Comparison of ENCODE assay signal across 8 cellular contexts in the genomic region with DNA sequence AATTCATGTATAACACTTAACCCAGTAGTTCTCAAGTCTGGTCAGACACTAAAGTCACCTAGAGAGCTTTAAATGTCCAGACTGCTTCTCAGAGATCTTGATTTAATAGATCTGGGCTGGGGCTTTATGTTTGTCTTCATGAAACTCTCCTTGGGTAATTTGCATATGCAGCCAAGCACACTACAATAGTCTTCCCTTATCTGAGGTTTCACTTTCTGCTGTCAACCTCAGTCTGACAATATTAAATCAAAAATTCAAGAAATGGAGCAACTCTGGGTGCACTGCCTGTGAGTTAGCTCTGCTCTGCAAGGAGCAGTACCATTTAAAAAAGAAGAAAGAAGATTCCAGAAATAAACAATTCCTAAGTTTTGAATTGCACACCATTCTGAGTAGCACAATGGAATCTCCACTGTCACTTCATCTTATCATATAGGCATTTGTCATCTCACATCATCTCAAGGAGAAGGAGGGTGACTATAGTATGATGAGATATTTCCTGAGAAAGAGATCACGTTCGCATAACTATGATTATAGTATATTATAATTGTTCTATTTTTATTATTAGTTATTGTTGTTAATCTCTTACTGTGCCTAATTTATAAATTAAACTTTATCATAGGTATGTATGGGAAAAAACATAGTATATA. TPM values are rescaled to one million over a fixed set of nuclear protein-coding genes. Genes with fewer than 3 reads are reported as not detected.
DNase-seq lines count a peak whose midpoint lies in the region; ATAC-seq and TF ChIP-seq lines count a peak whose summit lies in the region.

No MANE protein-coding gene starts in this region.

- H3K9me3 Mint-ChIP-seq in WTC11, result no peaks in the 10 kb centered on the region

- DNase-seq in GM12864 (ENCODE audit: low read depth) (peak; percentile 38), germinal center (ENCODE audit: low spot score) (peak; percentile 50), NCI-H1092 treated with DMSO at 0.1 percent for 48 hours (lab: John Stamatoyannopoulos, UW) (no peak), NCI-H2171 (lab: John Stamatoyannopoulos, UW) (no peak), WTC11 (ENCODE audit: low spot score) (no peak)
- DNase-seq in stimulated activated CD8-positive, alpha-beta memory T cell treated with anti-CD3 and anti-CD28 coated beads, Interleukin-4, amount 100 ng/mL, for 48 hours, result no peak

- H3K4me3 ChIP-seq in GM12864 (ENCODE audit: low read depth, low read length), result no peak overlapping the region; the same call in 1 of the 2 replicates

- H3K36me3 Mint-ChIP-seq in WTC11, result no peaks in the 10 kb centered on the region

- CTCF ChIA-PET in WTC11 (lab: Charles Lee), result no interaction called here

- H3K27me3 Mint-ChIP-seq in WTC11 (ENCODE audit: low read depth), result no peaks in the 10 kb centered on the region

- no peak for TF ChIP-seq CTCF in GM12864 (IDR thresholded peaks at IDR 0.05; ENCODE audit: low read depth, low read length, missing control alignments)
- TF ChIP-seq CTCF in WTC11 (IDR thresholded peaks at IDR 0.05), result no peak

- no peak overlapping the region for H3K27ac Mint-ChIP-seq in WTC11

- no peak overlapping the region for H3K4me3 Mint-ChIP-seq in WTC11

- H3K4me1 Mint-ChIP-seq in WTC11, result peaks cover 32% of the 10 kb centered on the region

- POLR2A ChIA-PET in WTC11 (lab: Charles Lee), result interaction anchor here (0.6 kb wide), 1 partner anchor 60 kb away, joined by 6 read pairs; no protein-coding TSS in a partner anchor

- ATAC-seq in GM21447 (IDR thresholded peaks at IDR 0.05; ENCODE audit: unreplicated experiment) (peak; percentile 98), HG03575 (IDR thresholded peaks at IDR 0.05; ENCODE audit: extremely low read depth, insufficient number of reproducible peaks, low FRiP score, unreplicated experiment) (peak; percentile 95), WTC11 (no peak)

TF ChIP-seq in WTC11, 78 proteins besides CTCF, POLR2A, EP300 and RAD21:
- TF ChIP-seq, protein P1, sequence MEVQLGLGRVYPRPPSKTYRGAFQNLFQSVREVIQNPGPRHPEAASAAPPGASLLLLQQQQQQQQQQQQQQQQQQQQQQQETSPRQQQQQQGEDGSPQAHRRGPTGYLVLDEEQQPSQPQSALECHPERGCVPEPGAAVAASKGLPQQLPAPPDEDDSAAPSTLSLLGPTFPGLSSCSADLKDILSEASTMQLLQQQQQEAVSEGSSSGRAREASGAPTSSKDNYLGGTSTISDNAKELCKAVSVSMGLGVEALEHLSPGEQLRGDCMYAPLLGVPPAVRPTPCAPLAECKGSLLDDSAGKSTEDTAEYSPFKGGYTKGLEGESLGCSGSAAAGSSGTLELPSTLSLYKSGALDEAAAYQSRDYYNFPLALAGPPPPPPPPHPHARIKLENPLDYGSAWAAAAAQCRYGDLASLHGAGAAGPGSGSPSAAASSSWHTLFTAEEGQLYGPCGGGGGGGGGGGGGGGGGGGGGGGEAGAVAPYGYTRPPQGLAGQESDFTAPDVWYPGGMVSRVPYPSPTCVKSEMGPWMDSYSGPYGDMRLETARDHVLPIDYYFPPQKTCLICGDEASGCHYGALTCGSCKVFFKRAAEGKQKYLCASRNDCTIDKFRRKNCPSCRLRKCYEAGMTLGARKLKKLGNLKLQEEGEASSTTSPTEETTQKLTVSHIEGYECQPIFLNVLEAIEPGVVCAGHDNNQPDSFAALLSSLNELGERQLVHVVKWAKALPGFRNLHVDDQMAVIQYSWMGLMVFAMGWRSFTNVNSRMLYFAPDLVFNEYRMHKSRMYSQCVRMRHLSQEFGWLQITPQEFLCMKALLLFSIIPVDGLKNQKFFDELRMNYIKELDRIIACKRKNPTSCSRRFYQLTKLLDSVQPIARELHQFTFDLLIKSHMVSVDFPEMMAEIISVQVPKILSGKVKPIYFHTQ (CRISPR knock-in tag; IDR thresholded peaks at IDR 0.05), result no peak
- TF ChIP-seq TEAD4 (CRISPR knock-in tag; IDR thresholded peaks at IDR 0.05) (no peak), NR1H2 (CRISPR knock-in tag; IDR thresholded peaks at IDR 0.05) (no peak), JUN (CRISPR knock-in tag; IDR thresholded peaks at IDR 0.05) (no peak), ZNF416 (CRISPR knock-in tag; IDR thresholded peaks at IDR 0.05) (no peak), JAZF1 (CRISPR knock-in tag; IDR thresholded peaks at IDR 0.05) (no peak), ZNF263 (CRISPR knock-in tag; IDR thresholded peaks at IDR 0.05; ENCODE audit: low read depth) (no peak)
- TF ChIP-seq, protein P2, sequence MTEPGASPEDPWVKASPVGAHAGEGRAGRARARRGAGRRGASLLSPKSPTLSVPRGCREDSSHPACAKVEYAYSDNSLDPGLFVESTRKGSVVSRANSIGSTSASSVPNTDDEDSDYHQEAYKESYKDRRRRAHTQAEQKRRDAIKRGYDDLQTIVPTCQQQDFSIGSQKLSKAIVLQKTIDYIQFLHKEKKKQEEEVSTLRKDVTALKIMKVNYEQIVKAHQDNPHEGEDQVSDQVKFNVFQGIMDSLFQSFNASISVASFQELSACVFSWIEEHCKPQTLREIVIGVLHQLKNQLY (CRISPR knock-in tag; IDR thresholded peaks at IDR 0.05), result no peak
- TF ChIP-seq, protein P3, sequence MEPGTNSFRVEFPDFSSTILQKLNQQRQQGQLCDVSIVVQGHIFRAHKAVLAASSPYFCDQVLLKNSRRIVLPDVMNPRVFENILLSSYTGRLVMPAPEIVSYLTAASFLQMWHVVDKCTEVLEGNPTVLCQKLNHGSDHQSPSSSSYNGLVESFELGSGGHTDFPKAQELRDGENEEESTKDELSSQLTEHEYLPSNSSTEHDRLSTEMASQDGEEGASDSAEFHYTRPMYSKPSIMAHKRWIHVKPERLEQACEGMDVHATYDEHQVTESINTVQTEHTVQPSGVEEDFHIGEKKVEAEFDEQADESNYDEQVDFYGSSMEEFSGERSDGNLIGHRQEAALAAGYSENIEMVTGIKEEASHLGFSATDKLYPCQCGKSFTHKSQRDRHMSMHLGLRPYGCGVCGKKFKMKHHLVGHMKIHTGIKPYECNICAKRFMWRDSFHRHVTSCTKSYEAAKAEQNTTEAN (CRISPR knock-in tag; IDR thresholded peaks at IDR 0.05), result no peak

RNA-seq across cellular contexts. Expression of a gene that starts 9.4 kb away (rescaled TPM):
- total RNA-seq in WTC11 (2021), result 8.2 to 10.2 TPM (median 8.6 TPM) in 3 replicates

RNA-seq across cellular contexts. Expression of a gene that starts 55.0 kb away (rescaled TPM):
- 38.3 to 40.5 TPM (median 40.3 TPM) in 3 replicates for total RNA-seq in WTC11 (2021)

Comparison
In these comparisons a context has a peak if more than half of its experiments do, and no peak if none do; other contexts are left out.
1. DNase-seq: peak in GM12864 (single experiment) and germinal center (single experiment); none in stimulated activated CD8-positive, alpha-beta memory T cell treated with anti-CD3 and anti-CD28 coated beads, Interleukin-4, amount 100 ng/mL, for 48 hours (single experiment), NCI-H1092 treated with DMSO at 0.1 percent for 48 hours (single experiment), NCI-H2171 (single experiment) and WTC11 (single experiment).